In the genomic region with DNA sequence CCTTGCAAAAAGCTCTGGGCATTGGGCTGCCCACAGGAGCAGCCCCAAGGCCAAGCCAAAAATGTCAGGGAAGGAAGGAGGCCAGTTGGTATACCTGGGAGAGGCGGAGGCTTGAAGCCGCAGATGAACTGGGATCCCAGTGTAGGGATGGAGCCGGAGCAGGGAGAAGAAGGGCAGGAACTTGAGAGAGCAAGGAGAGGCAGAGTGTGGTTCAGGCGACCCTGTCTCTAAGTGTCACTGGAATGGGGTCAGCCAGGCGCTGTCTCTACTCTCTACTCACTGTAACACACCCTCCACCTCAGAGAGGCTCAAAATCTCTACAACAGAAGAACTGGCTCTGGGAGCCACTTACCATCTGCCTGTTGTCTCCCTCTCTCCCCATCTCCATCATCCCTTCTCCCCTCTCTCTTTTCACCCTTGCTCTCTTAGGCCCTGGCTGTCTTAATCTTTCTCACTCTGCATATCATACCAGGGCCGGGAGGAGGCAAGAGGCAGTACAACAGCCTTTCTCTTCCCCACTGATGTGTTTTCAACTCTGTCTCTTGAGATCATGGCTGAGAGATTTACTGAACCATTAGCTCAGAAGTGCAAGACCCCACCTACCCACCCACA, we compare ENCODE assay signal across 1 cellular context.
TF ChIP-seq lines count a peak whose summit lies in the region.

No MANE protein-coding gene starts in this region.

TF ChIP-seq in H1, 55 proteins besides CTCF, POLR2A, EP300 and RAD21 (continued from another document):
- no peak for TF ChIP-seq SAP30 (IDR thresholded peaks at IDR 0.05; ENCODE audit: insufficient read depth, insufficient replicate concordance, low read length)
- TF ChIP-seq RBBP5 (IDR thresholded peaks at IDR 0.05; ENCODE audit: borderline replicate concordance, low read depth, low read length) = 0 out of 2 replicates have a peak, but pooled peaks have one; percentile 55
- TF ChIP-seq, protein P1, sequence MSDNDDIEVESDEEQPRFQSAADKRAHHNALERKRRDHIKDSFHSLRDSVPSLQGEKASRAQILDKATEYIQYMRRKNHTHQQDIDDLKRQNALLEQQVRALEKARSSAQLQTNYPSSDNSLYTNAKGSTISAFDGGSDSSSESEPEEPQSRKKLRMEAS (IDR thresholded peaks at IDR 0.05) = no peak
- TF ChIP-seq CTBP2 (IDR thresholded peaks at IDR 0.05; ENCODE audit: borderline replicate concordance, insufficient read depth, insufficient read length, low read length) = peak; percentile 60
- TF ChIP-seq, protein P2, sequence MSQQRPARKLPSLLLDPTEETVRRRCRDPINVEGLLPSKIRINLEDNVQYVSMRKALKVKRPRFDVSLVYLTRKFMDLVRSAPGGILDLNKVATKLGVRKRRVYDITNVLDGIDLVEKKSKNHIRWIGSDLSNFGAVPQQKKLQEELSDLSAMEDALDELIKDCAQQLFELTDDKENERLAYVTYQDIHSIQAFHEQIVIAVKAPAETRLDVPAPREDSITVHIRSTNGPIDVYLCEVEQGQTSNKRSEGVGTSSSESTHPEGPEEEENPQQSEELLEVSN (IDR thresholded peaks at IDR 0.05) = no peak
- TF ChIP-seq SIRT6 (IDR thresholded peaks at IDR 0.05; ENCODE audit: low read length) = no peak
- TF ChIP-seq SIN3A (conservative IDR thresholded peaks at IDR 0.05 in 1 of 2, IDR thresholded peaks at IDR 0.05 in 1 of 2; ENCODE audit: low read depth in 1 of 2, low read length in 2 of 2) = 0 out of 4 replicates have a peak, but pooled peaks of 1 of the 2 experiments have one; percentile 20
